ENCODE assay signal across 8 cellular contexts in the genomic region with DNA sequence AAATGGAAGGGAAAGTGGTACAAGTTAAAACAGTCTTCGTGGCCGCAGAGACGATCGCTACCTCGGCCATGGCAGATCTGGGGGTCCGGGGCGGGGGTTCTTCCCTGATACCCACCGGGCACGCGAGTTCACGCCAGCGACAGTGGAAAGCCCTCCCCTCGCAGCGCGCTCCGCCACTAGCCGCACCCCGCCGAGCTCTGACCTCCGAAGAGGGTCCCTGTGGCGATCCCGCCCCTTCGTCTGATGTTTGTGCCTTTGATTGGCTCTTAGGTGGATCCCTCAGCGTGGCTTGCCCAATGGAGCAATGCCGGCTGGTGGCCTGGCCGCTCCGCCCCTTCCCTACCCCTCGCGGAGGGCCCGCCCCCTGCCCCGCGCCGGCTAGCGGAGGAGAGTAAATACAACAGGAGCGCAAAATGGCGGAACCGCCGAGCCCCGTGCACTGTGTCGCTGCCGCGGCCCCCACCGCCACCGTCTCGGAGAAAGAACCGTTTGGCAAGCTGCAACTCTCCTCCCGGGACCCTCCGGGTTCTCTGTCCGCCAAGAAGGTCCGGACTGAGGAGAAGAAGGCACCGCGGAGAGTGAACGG. TPM values are rescaled to one million over a fixed set of nuclear protein-coding genes. Genes with fewer than 3 reads are reported as not detected.
DNase-seq lines count a peak whose midpoint lies in the region; FAIRE-seq and TF ChIP-seq lines count a peak whose summit lies in the region.

RSBN1L (plus strand) TSS at position 403 of the 586 bp plus-strand sequence; CDS start at position 414, 11 bp downstream.

- H3T11ph ChIP-seq in H9 (ENCODE audit: low read length), result no peak within 1 kb of the TSS

- H4K8ac ChIP-seq in H9 (replicated peaks; ENCODE audit: insufficient read length, low read depth, low read length), result no peak within 1 kb of the TSS

- peaks cover 1 to 15% (median 6%) of the 10 kb centered on the region in 3 experiments; a peak in 6 of 7 replicates for H3K36me3 Mint-ChIP-seq in H9 (ENCODE audit: insufficient read depth in 1 of 3, low read depth in 3 of 3)
- peaks cover 4% of the 10 kb centered on the region for H3K36me3 Mint-ChIP-seq in neural crest cell (ENCODE audit: low read depth)

- H4K5ac ChIP-seq in H9 (ENCODE audit: insufficient read length, low read depth, low read length), result no peak within 1 kb of the TSS

- H3K4me3 ChIP-seq in MG63 (peak within 1 kb of the TSS; percentile 93), fibroblast of villous mesenchyme (ENCODE audit: low read depth, low read length) (peak within 1 kb of the TSS; percentile 73), stomach smooth muscle (ENCODE audit: low read length in 2 of 2) (peak within 1 kb of the TSS; percentile 92 to 98)

- H3K27ac ChIP-seq in H9 (ENCODE audit: insufficient read length, low read depth, low read length) (no peak within 1 kb of the TSS), stomach smooth muscle (ENCODE audit: low read length) (peak within 1 kb of the TSS; percentile 95)

- DNase-seq in H9, result peak; percentile 98
- peak; percentile 95 for DNase-seq in MG63
- peak; percentile 94 for DNase-seq in SHP77 treated with DMSO at 0.1 percent for 48 hours (lab: John Stamatoyannopoulos, UW)
- peak; percentile 94 for DNase-seq in activated gamma-delta T cell (lab: John Stamatoyannopoulos, UW)
- peak; percentile 97 for DNase-seq in fibroblast of villous mesenchyme (ENCODE audit: low read depth)
- peak; percentile 96 for DNase-seq in neural crest cell (ENCODE audit: low read depth, low spot score)

- H3K79me2 ChIP-seq in H9 (ENCODE audit: insufficient read depth, low read length), result peaks cover 16% of the 10 kb centered on the region

- no peak within 1 kb of the TSS for H3K56ac ChIP-seq in H9 (ENCODE audit: insufficient read length, low read depth, low read length)

- peak within 1 kb of the TSS; percentile 94 to 98 (median 97); a peak in 6 of 7 replicates for H3K27ac Mint-ChIP-seq in H9
- peak within 1 kb of the TSS; percentile 96 for H3K27ac Mint-ChIP-seq in neural crest cell (ENCODE audit: unreplicated experiment)

- no peak within 1 kb of the TSS for H2BK15ac ChIP-seq in H9 (ENCODE audit: low read depth, low read length)

- no peak within 1 kb of the TSS for H2AK5ac ChIP-seq in H9 (ENCODE audit: insufficient read length, low read length)

- H3K4me3 Mint-ChIP-seq in H9 (peak within 1 kb of the TSS; percentile 99), neural crest cell (peak within 1 kb of the TSS; percentile 100)

- no peak within 1 kb of the TSS for H3K4ac ChIP-seq in H9 (ENCODE audit: low read depth, low read length)

- peak within 1 kb of the TSS; percentile 95 for H3K14ac ChIP-seq in H9 (ENCODE audit: insufficient read depth, low read length)

- H3K9me3 Mint-ChIP-seq in H9 (no peaks in the 10 kb centered on the region), neural crest cell (no peaks in the 10 kb centered on the region)

- peak within 1 kb of the TSS; percentile 73 for H3K4me2 ChIP-seq in H9 (ENCODE audit: insufficient read depth, insufficient read length, low read length)

- WGBS in H9 (ENCODE audit: extremely low coverage, insufficient read length, low lambda C conversion rate), result no CpG with 5 or more reads among the region's 53 CpGs

- peaks cover 36 to 38% of the 10 kb centered on the region in 2 experiments for H3K4me1 Mint-ChIP-seq in H9
- peaks cover 55% of the 10 kb centered on the region for H3K4me1 Mint-ChIP-seq in neural crest cell

- no peak within 1 kb of the TSS for H2BK120ac ChIP-seq in H9 (ENCODE audit: low read depth, low read length, poor library complexity, severe bottlenecking)

- H3K9me3 ChIP-seq in H9 (ENCODE audit: control insufficient read depth, low read depth, low read length) (no peaks in the 10 kb centered on the region), MG63 (no peaks in the 10 kb centered on the region), stomach smooth muscle (ENCODE audit: control insufficient read depth in 2 of 2, low read length in 2 of 2) (no peaks in the 10 kb centered on the region)

- H3K36me3 ChIP-seq in MG63 (peaks cover 2% of the 10 kb centered on the region; the same call in 1 of the 2 replicates), stomach smooth muscle (ENCODE audit: control insufficient read depth in 2 of 2, insufficient read depth in 2 of 2, low read length in 2 of 2) (peaks cover 0 to under 1% of the 10 kb centered on the region in 2 donors)

- H3K27me3 Mint-ChIP-seq in H9 (ENCODE audit: low read depth) (no peaks in the 10 kb centered on the region), neural crest cell (ENCODE audit: low read depth) (no peaks in the 10 kb centered on the region)

- H4K91ac ChIP-seq in H9 (ENCODE audit: insufficient read length, low read depth, low read length), result no peak within 1 kb of the TSS

- H3K9ac ChIP-seq in H9 (ENCODE audit: extremely low read depth, insufficient read length, low read length) (peak within 1 kb of the TSS; percentile 95), stomach smooth muscle (ENCODE audit: low read length in 2 of 2) (peak within 1 kb of the TSS; percentile 95 to 96)

- peaks cover 6% of the 10 kb centered on the region for H3K23me2 ChIP-seq in H9 (ENCODE audit: insufficient read length, low read depth, low read length, poor library complexity, severe bottlenecking)

- no peaks in the 10 kb centered on the region for H3K27me3 ChIP-seq in H9 (ENCODE audit: insufficient read depth, low read length)
- no peaks in the 10 kb centered on the region for H3K27me3 ChIP-seq in MG63
- H3K27me3 ChIP-seq in stomach smooth muscle (ENCODE audit: control insufficient read depth in 1 of 2, insufficient read depth in 2 of 2, low read length in 2 of 2), result no peaks in the 10 kb centered on the region

- no peak within 1 kb of the TSS for H2AFZ ChIP-seq in H9 (ENCODE audit: low read length)

- peak within 1 kb of the TSS; percentile 93 for H3K18ac ChIP-seq in H9 (ENCODE audit: insufficient read length, low read depth, low read length)

- no peaks in the 10 kb centered on the region; the same call in 1 of the 2 replicates for H3K4me1 ChIP-seq in H9 (ENCODE audit: insufficient read depth, low read length)
- H3K4me1 ChIP-seq in stomach smooth muscle (ENCODE audit: control insufficient read depth, insufficient read depth, low read length), result peaks cover 22% of the 10 kb centered on the region

- no peak within 1 kb of the TSS for H3K23ac ChIP-seq in H9 (ENCODE audit: insufficient read length, low read depth, low read length)

- no peak within 1 kb of the TSS for H2BK5ac ChIP-seq in H9 (ENCODE audit: insufficient read length, low read length)

- peaks cover 6% of the 10 kb centered on the region for H3K79me1 ChIP-seq in H9 (ENCODE audit: insufficient read depth, low read depth, low read length, poor library complexity, severe bottlenecking)

- TF ChIP-seq CTCF in H9 (conservative IDR thresholded peaks at IDR 0.05) (peak; percentile 37; the same call in 2 of the 3 replicates), fibroblast of villous mesenchyme (IDR thresholded peaks at IDR 0.05; ENCODE audit: insufficient read depth, low read depth, low read length) (peak; percentile 31), neural crest cell (conservative IDR thresholded peaks at IDR 0.05) (peak; percentile 42)

- peak; percentile 93 for FAIRE-seq in G401.6 (lab: Jason Lieb, UNC)

- no peak within 1 kb of the TSS for H2BK12ac ChIP-seq in H9 (ENCODE audit: insufficient read length, low read depth, low read length)

- peaks cover 2% of the 10 kb centered on the region for H4K20me1 ChIP-seq in H9 (ENCODE audit: control insufficient read depth, insufficient read depth, insufficient read length)

- no peak within 1 kb of the TSS for H2BK20ac ChIP-seq in H9 (ENCODE audit: low read depth, low read length, poor library complexity, severe bottlenecking)

RNA-seq across cellular contexts. Expression of gene RSBN1L, which starts in this region (rescaled TPM):
- total RNA-seq in H9 (2021) (20.6 and 20.7 TPM in 2 replicates), fibroblast of villous mesenchyme (20.6 and 25.0 TPM in 2 replicates), neural crest cell (23.6 and 24.4 TPM in 2 replicates)
- total RNA-seq in MG63 (2014; rRNA removed; shearing (Covaris generic); ENCODE audit: low replicate concordance), result 11.2 and 19.1 TPM in 2 replicates
